ENCODE assay signal across 10 cellular contexts in genomic region chr19:2523630-2524311, GRCh38. TPM values are rescaled to one million over a fixed set of nuclear protein-coding genes. Genes with fewer than 3 reads are reported as not detected.
DNase-seq lines count a peak whose midpoint lies in the region; ATAC-seq and TF ChIP-seq lines count a peak whose summit lies in the region.
"Had no signal": no experiment of that assay in that cellular context is flagged by ENCODE, and none has a peak within 500 bp of the region (broad histone marks: within the 10 kb centered on the region; RNA-seq: fewer than 3 reads in every experiment).

No MANE protein-coding gene starts in this region.

- H3K9me3 ChIP-seq in endodermal cell (ENCODE audit: control insufficient read depth, low read length) (no peaks in the 10 kb centered on the region), neural progenitor cell (ENCODE audit: low read depth) (no peaks in the 10 kb centered on the region)

- H3K4me3 Mint-ChIP-seq in endodermal cell, result no peak overlapping the region
- H3K4me3 Mint-ChIP-seq in neural progenitor cell, result no peak overlapping the region

- H3K27ac Mint-ChIP-seq in endodermal cell (peak overlapping the region; percentile 74), neural progenitor cell (peak overlapping the region; percentile 78)

- no peaks in the 10 kb centered on the region for H3K4me1 ChIP-seq in endodermal cell (ENCODE audit: control insufficient read depth, insufficient read depth, low read length)
- peaks cover 8% of the 10 kb centered on the region for H3K4me1 ChIP-seq in neural progenitor cell

- DNase-seq in AG10803 (ENCODE audit: low read depth) (peak; percentile 83), M059J (ENCODE audit: low read depth) (peak; percentile 79), endodermal cell (no peak), neural progenitor cell (ENCODE audit: low spot score) (peak; percentile 54), left lobe of liver (ENCODE audit: low spot score) (no peak), erythroblast (lab: John Stamatoyannopoulos, UW) (no peak), NCI-H748 (lab: John Stamatoyannopoulos, UW; ENCODE audit: unreplicated experiment) (no peak)
- DNase-seq in activated CD4-positive, alpha-beta T cell treated with anti-CD3 and anti-CD28 coated beads, Interleukin-2, amount 50 U/mL, for 4 hours, result no peak
- DNase-seq: activated gamma-delta T cell had no signal

- H2AFZ ChIP-seq in neural progenitor cell (replicated peaks), result no peak overlapping the region

- H3K36me3 Mint-ChIP-seq in endodermal cell (ENCODE audit: low read depth), result no peaks in the 10 kb centered on the region
- no peaks in the 10 kb centered on the region for H3K36me3 Mint-ChIP-seq in neural progenitor cell

- H3K27ac ChIP-seq in endodermal cell (ENCODE audit: low read depth, low read length) (peak overlapping the region; percentile 64), neural progenitor cell (peak overlapping the region; percentile 21)

- no peaks in the 10 kb centered on the region for H3K36me3 ChIP-seq in endodermal cell (ENCODE audit: control insufficient read depth, insufficient read depth, low read length)
- no peaks in the 10 kb centered on the region for H3K36me3 ChIP-seq in neural progenitor cell

- H3K27me3 Mint-ChIP-seq in endodermal cell (ENCODE audit: insufficient read depth) (no peaks in the 10 kb centered on the region), neural progenitor cell (ENCODE audit: insufficient read depth, low read depth) (peaks cover 8% of the 10 kb centered on the region)

- TF ChIP-seq CTCF in AG10803 (conservative IDR thresholded peaks at IDR 0.05; ENCODE audit: low read length) (peak; percentile 65), endodermal cell (conservative IDR thresholded peaks at IDR 0.05) (peak; percentile 58), neural progenitor cell (IDR thresholded peaks at IDR 0.05) (peak; percentile 30)

- peak overlapping the region; percentile 3 for H3K4me2 ChIP-seq in neural progenitor cell

- peak overlapping the region; percentile 11 for H3K9ac ChIP-seq in endodermal cell (ENCODE audit: extremely low read depth, low read length, poor library complexity, severe bottlenecking)
- no peak overlapping the region for H3K9ac ChIP-seq in neural progenitor cell

- no peak for ATAC-seq in left lobe of liver
- ATAC-seq: K562 had no signal

- no peaks in the 10 kb centered on the region for H3K9me3 Mint-ChIP-seq in endodermal cell
- H3K9me3 Mint-ChIP-seq in neural progenitor cell, result no peaks in the 10 kb centered on the region

- peaks cover 20% of the 10 kb centered on the region for H3F3A ChIP-seq in neural progenitor cell (ENCODE audit: low read depth)

- 63 to 85% methylated on average over 17 to 20 of the region's 20 CpGs for WGBS in endodermal cell (ENCODE audit: insufficient coverage in 1 of 2, insufficient read length in 1 of 2), 2 experiments

- H3K79me2 ChIP-seq in neural progenitor cell (ENCODE audit: low read depth), result no peaks in the 10 kb centered on the region

- H3K4me3 ChIP-seq in AG10803 (ENCODE audit: low read length) (peak overlapping the region; percentile 13), endodermal cell (ENCODE audit: low read length) (no peak overlapping the region), neural progenitor cell (no peak overlapping the region)
- H3K4me3 ChIP-seq: K562 had no signal

- TF ChIP-seq POLR2A in erythroblast (IDR thresholded peaks at IDR 0.05; ENCODE audit: low read length), result no peak

- no peaks in the 10 kb centered on the region for H3K27me3 ChIP-seq in endodermal cell (ENCODE audit: control insufficient read depth, insufficient read depth, low read length, poor library complexity, severe bottlenecking)
- no peaks in the 10 kb centered on the region for H3K27me3 ChIP-seq in neural progenitor cell

- no peaks in the 10 kb centered on the region for H4K20me1 ChIP-seq in neural progenitor cell (ENCODE audit: low read depth)

- no peaks in the 10 kb centered on the region for H3K4me1 Mint-ChIP-seq in endodermal cell
- peaks cover 25% of the 10 kb centered on the region for H3K4me1 Mint-ChIP-seq in neural progenitor cell

RNA-seq across cellular contexts. Expression of gene GADD45B, which starts 47.8 kb away (rescaled TPM):
- 38.8 and 54.0 TPM in 2 replicates for total RNA-seq in M059J (2014; rRNA removed; shearing (Covaris generic))
- total RNA-seq in endodermal cell (10 to 100 TPM; 16.5 to 23.6 TPM), neural progenitor cell (ENCODE audit: low replicate concordance) (3.9 and 6.2 TPM in 2 replicates), left lobe of liver (52.1 TPM)
- polyA plus RNA-seq in endodermal cell (2013, experiment 1 of 2), result 9.0 TPM
- 10.2 TPM for polyA plus RNA-seq in endodermal cell (2013, experiment 2 of 2)

Comparison
In these comparisons a context has a peak if more than half of its experiments do, and no peak if none do; other contexts are left out.
1. DNase-seq: peak in AG10803 (single experiment), M059J (single experiment) and neural progenitor cell (single experiment); none in endodermal cell (single experiment), activated CD4-positive, alpha-beta T cell treated with anti-CD3 and anti-CD28 coated beads, Interleukin-2, amount 50 U/mL, for 4 hours (0 of 2), left lobe of liver (single experiment), erythroblast (0 of 2) and NCI-H748 (single experiment).
2. Peak in every context shown above with its lines, with median percentiles within 50 percentile points of each other: CTCF ChIP-seq.